19 cellular contexts compared by ENCODE assay signal in genomic region chr17:77897741-77898301, GRCh38.
"Had no signal": no experiment of that assay in that cellular context is flagged by ENCODE, and none has a peak within 500 bp of the region (broad histone marks: within the 10 kb centered on the region; RNA-seq: fewer than 3 reads in every experiment).

No MANE protein-coding gene starts in this region.

- H3K27me3 ChIP-seq: esophagus muscularis mucosa, gastrocnemius medialis, ovary, tibial artery, upper lobe of left lung, vagina had no signal

- H3K4me1 ChIP-seq: gastrocnemius medialis, heart right ventricle, vagina had no signal

- H3K27ac ChIP-seq: epithelial cell of prostate, esophagus muscularis mucosa, gastrocnemius medialis, heart right ventricle, neutrophil, ovary, tibial artery, upper lobe of left lung, vagina had no signal

- DNase-seq: effector memory CD4-positive, alpha-beta T cell; gastrocnemius medialis; heart right ventricle; islet precursor cell; mammary epithelial cell; naive thymus-derived CD4-positive, alpha-beta T cell; nephron progenitor cell; stimulated activated CD4-positive, alpha-beta T cell treated with anti-CD3 and anti-CD28 coated beads, Interleukin-4, amount 100 ng/mL, for 1 hour; stimulated activated CD8-positive, alpha-beta memory T cell treated with anti-CD3 and anti-CD28 coated beads, Interleukin-4, amount 100 ng/mL, for 48 hours; upper lobe of left lung had no signal

- H3K4me3 ChIP-seq: esophagus muscularis mucosa, gastrocnemius medialis, heart right ventricle, ovary, tibial artery, upper lobe of left lung, vagina had no signal

- H3K36me3 ChIP-seq: esophagus muscularis mucosa, gastrocnemius medialis, heart right ventricle, neutrophil, ovary, tibial artery, upper lobe of left lung, vagina had no signal

- ATAC-seq: gastrocnemius medialis; heart right ventricle; left lobe of liver; naive thymus-derived CD4-positive, alpha-beta T cell; right cardiac atrium; stimulated activated effector memory CD8-positive, alpha-beta T cell treated with anti-CD3 and anti-CD28 coated beads, Interleukin-12 subunit alpha, Interleukin-12 subunit beta, amount 100 ng/mL, for 72 hours had no signal

- H3K9me3 ChIP-seq: esophagus muscularis mucosa, gastrocnemius medialis, heart right ventricle, neutrophil, ovary, tibial artery, upper lobe of left lung, vagina had no signal
